In genomic region chr11:22433066-22433450, GRCh38 we compare ENCODE assay signal across 12 cellular contexts.
A peak's percentile ranks its signal among the peaks of the same experiment; 100 is the strongest.
DNase-seq lines count a peak whose midpoint lies in the region; ATAC-seq and TF ChIP-seq lines count a peak whose summit lies in the region.
"Had no signal": no experiment of that assay in that cellular context is flagged by ENCODE, and none has a peak within 500 bp of the region (broad histone marks: within the 10 kb centered on the region; RNA-seq: fewer than 3 reads in every experiment).

No MANE protein-coding gene starts in this region.

- no peaks in the 10 kb centered on the region for H3K9me3 ChIP-seq in lower lobe of right lung
- H3K9me3 ChIP-seq in testis, result no peaks in the 10 kb centered on the region
- no peaks in the 10 kb centered on the region for H3K9me3 ChIP-seq in MG63
- H3K9me3 ChIP-seq: left lung had no signal

- intact Hi-C loops in lower lobe of right lung (cut with DNase I), result no loop called here
- intact Hi-C loops in testis (cut with DNase I; ENCODE audit: low total_unique reads), result no loop called here

- H3K4me1 Mint-ChIP-seq in activated T-cell treated with anti-CD3 and anti-CD28 coated beads, Interleukin-2, amount 50 U/mL, for 24 hours (ENCODE audit: low read depth), result peaks cover 13% of the 10 kb centered on the region
- H3K4me1 Mint-ChIP-seq in brain, result peaks cover 31% of the 10 kb centered on the region

- peaks cover 33% of the 10 kb centered on the region for H3K27me3 Mint-ChIP-seq in activated T-cell treated with anti-CD3 and anti-CD28 coated beads, Interleukin-2, amount 50 U/mL, for 24 hours
- H3K27me3 Mint-ChIP-seq in brain, result peaks cover 7% of the 10 kb centered on the region

- TF ChIP-seq CTCF in brain (conservative IDR thresholded peaks at IDR 0.05) (no peak), lower lobe of right lung (IDR thresholded peaks at IDR 0.05) (no peak), testis (IDR thresholded peaks at IDR 0.05) (no peak)

- 7 to 11% methylated on average over 8 of the region's 8 CpGs for WGBS in testis, 2 donors

- no peak overlapping the region for H3K27ac Mint-ChIP-seq in activated T-cell treated with anti-CD3 and anti-CD28 coated beads, Interleukin-2, amount 50 U/mL, for 24 hours
- peak overlapping the region in 4 of 5 experiments; percentile 74 to 96 (median 90) for H3K27ac Mint-ChIP-seq in brain
- H3K27ac Mint-ChIP-seq: activated CD8-positive, alpha-beta memory T cell treated with anti-CD3 and anti-CD28 coated beads, Interleukin-2, amount 10 ng/mL, durations not matched to agents 7 days and 5 days had no signal

- H3K9me3 Mint-ChIP-seq in activated T-cell treated with anti-CD3 and anti-CD28 coated beads, Interleukin-2, amount 50 U/mL, for 24 hours, result no peaks in the 10 kb centered on the region
- H3K9me3 Mint-ChIP-seq in brain, result peaks cover 2 to 24% (median 8%) of the 10 kb centered on the region in 5 experiments

- DNase-seq in activated T-cell treated with anti-CD3 and anti-CD28 coated beads, Interleukin-2, amount 50 U/mL, for 24 hours, result no peak
- DNase-seq in activated T-cell treated with anti-CD3 and anti-CD28 coated beads, Interleukin-2, amount 50 U/mL, for 48 hours, result no peak
- no peak for DNase-seq in lower lobe of right lung
- DNase-seq in testis, result no peak
- no peak for DNase-seq in MG63
- DNase-seq in SIG-M5 (lab: John Stamatoyannopoulos, UW), result no peak
- DNase-seq: ACHN; activated CD8-positive, alpha-beta memory T cell treated with anti-CD3 and anti-CD28 coated beads, Interleukin-2, amount 10 ng/mL, durations not matched to agents 7 days and 5 days had no signal

- peaks cover 5% of the 10 kb centered on the region for H3K27me3 ChIP-seq in lower lobe of right lung (ENCODE audit: low read depth)
- no peaks in the 10 kb centered on the region for H3K27me3 ChIP-seq in testis
- no peaks in the 10 kb centered on the region for H3K27me3 ChIP-seq in MG63

- H3K4me3 ChIP-seq in lower lobe of right lung, result peak overlapping the region; percentile 40
- peak overlapping the region; percentile 51 to 60 for H3K4me3 ChIP-seq in testis
- no peak overlapping the region for H3K4me3 ChIP-seq in MG63
- H3K4me3 ChIP-seq: left lung, SK-N-MC had no signal

- no peak for TF ChIP-seq POLR2A in testis (IDR thresholded peaks at IDR 0.05)

- H3K4me1 ChIP-seq in lower lobe of right lung, result peaks cover 8% of the 10 kb centered on the region
- H3K4me1 ChIP-seq in testis, result no peaks in the 10 kb centered on the region
- H3K4me1 ChIP-seq: left lung had no signal

- H3K4me3 Mint-ChIP-seq in activated T-cell treated with anti-CD3 and anti-CD28 coated beads, Interleukin-2, amount 50 U/mL, for 24 hours, result peak overlapping the region; percentile 45
- peak overlapping the region in 3 of 5 experiments; percentile 46 to 92 (median 82) for H3K4me3 Mint-ChIP-seq in brain
- H3K4me3 Mint-ChIP-seq: activated CD8-positive, alpha-beta memory T cell treated with anti-CD3 and anti-CD28 coated beads, Interleukin-2, amount 10 ng/mL, durations not matched to agents 7 days and 5 days had no signal

- no peaks in the 10 kb centered on the region for H3K36me3 Mint-ChIP-seq in activated T-cell treated with anti-CD3 and anti-CD28 coated beads, Interleukin-2, amount 50 U/mL, for 24 hours (ENCODE audit: low read depth)
- H3K36me3 Mint-ChIP-seq in brain, result no peaks in the 10 kb centered on the region
- H3K36me3 Mint-ChIP-seq: activated CD8-positive, alpha-beta memory T cell treated with anti-CD3 and anti-CD28 coated beads, Interleukin-2, amount 10 ng/mL, durations not matched to agents 7 days and 5 days had no signal

- H3K27ac ChIP-seq in lower lobe of right lung (no peak overlapping the region), testis (peak overlapping the region in 1 of 2 donors; percentile 65)
- H3K27ac ChIP-seq: left lung, SK-N-MC had no signal

- ATAC-seq in lower lobe of right lung (no peak), HG02642 (IDR thresholded peaks at IDR 0.05; ENCODE audit: poor library complexity, unreplicated experiment) (no peak)
- ATAC-seq: activated CD8-positive, alpha-beta memory T cell treated with anti-CD3 and anti-CD28 coated beads, Interleukin-2, amount 10 ng/mL, durations not matched to agents 7 days and 5 days had no signal

- H3K36me3 ChIP-seq in lower lobe of right lung, result no peaks in the 10 kb centered on the region
- H3K36me3 ChIP-seq in testis (ENCODE audit: low read depth, missing control alignments), result no peaks in the 10 kb centered on the region
- H3K36me3 ChIP-seq in MG63, result no peaks in the 10 kb centered on the region
- H3K36me3 ChIP-seq: left lung had no signal
